Comparison of ENCODE assay signal across 1 cellular context in the genomic region with DNA sequence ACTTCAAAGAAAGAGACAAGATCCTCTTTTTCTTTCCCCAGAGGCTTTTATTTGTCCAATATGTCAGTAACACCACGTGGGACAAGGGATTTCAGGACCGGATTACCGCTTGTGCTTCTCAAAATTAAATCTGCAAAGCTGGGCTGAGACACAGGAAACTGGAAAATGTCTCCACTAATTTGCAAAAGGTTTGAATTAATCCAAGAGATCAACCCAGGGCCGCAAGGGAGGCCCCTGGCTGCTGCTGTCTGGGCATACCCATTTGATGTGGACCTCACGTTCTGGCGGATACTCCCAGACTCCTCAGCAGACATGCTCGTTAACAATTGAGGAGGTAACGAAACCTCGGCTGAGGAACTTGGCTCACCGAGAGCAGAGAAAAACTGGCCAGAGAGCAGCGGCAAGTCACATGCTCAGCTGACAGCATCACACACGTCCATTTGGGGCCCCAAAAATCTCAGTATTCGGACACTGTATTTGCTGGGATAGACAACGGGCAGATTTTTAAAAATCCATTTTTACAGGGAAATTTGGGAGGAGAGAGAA.
TF ChIP-seq lines count a peak whose summit lies in the region.

No MANE protein-coding gene starts in this region.

TF ChIP-seq in WTC11, 78 proteins besides CTCF, POLR2A, EP300 and RAD21 (continued from another document):
- TF ChIP-seq, protein P1, sequence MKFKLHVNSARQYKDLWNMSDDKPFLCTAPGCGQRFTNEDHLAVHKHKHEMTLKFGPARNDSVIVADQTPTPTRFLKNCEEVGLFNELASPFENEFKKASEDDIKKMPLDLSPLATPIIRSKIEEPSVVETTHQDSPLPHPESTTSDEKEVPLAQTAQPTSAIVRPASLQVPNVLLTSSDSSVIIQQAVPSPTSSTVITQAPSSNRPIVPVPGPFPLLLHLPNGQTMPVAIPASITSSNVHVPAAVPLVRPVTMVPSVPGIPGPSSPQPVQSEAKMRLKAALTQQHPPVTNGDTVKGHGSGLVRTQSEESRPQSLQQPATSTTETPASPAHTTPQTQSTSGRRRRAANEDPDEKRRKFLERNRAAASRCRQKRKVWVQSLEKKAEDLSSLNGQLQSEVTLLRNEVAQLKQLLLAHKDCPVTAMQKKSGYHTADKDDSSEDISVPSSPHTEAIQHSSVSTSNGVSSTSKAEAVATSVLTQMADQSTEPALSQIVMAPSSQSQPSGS (CRISPR knock-in tag; IDR thresholded peaks at IDR 0.05; ENCODE audit: borderline replicate concordance, low read depth) = no peak
- TF ChIP-seq, protein P2, sequence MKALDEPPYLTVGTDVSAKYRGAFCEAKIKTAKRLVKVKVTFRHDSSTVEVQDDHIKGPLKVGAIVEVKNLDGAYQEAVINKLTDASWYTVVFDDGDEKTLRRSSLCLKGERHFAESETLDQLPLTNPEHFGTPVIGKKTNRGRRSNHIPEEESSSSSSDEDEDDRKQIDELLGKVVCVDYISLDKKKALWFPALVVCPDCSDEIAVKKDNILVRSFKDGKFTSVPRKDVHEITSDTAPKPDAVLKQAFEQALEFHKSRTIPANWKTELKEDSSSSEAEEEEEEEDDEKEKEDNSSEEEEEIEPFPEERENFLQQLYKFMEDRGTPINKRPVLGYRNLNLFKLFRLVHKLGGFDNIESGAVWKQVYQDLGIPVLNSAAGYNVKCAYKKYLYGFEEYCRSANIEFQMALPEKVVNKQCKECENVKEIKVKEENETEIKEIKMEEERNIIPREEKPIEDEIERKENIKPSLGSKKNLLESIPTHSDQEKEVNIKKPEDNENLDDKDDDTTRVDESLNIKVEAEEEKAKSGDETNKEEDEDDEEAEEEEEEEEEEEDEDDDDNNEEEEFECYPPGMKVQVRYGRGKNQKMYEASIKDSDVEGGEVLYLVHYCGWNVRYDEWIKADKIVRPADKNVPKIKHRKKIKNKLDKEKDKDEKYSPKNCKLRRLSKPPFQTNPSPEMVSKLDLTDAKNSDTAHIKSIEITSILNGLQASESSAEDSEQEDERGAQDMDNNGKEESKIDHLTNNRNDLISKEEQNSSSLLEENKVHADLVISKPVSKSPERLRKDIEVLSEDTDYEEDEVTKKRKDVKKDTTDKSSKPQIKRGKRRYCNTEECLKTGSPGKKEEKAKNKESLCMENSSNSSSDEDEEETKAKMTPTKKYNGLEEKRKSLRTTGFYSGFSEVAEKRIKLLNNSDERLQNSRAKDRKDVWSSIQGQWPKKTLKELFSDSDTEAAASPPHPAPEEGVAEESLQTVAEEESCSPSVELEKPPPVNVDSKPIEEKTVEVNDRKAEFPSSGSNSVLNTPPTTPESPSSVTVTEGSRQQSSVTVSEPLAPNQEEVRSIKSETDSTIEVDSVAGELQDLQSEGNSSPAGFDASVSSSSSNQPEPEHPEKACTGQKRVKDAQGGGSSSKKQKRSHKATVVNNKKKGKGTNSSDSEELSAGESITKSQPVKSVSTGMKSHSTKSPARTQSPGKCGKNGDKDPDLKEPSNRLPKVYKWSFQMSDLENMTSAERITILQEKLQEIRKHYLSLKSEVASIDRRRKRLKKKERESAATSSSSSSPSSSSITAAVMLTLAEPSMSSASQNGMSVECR (CRISPR knock-in tag; IDR thresholded peaks at IDR 0.05; ENCODE audit: borderline replicate concordance) = no peak
- TF ChIP-seq RORB (CRISPR knock-in tag; IDR thresholded peaks at IDR 0.05) (no peak), MYBL2 (CRISPR knock-in tag; IDR thresholded peaks at IDR 0.05) (no peak), NFATC4 (CRISPR knock-in tag; IDR thresholded peaks at IDR 0.05) (no peak), GTF2I (CRISPR knock-in tag; conservative IDR thresholded peaks at IDR 0.05) (no peak), NR1H2 (CRISPR knock-in tag; IDR thresholded peaks at IDR 0.05) (no peak), JAZF1 (CRISPR knock-in tag; IDR thresholded peaks at IDR 0.05) (no peak), ZNF317 (CRISPR knock-in tag; IDR thresholded peaks at IDR 0.05; ENCODE audit: borderline replicate concordance, low read depth) (no peak), ZNF121 (CRISPR knock-in tag; IDR thresholded peaks at IDR 0.05) (no peak), ZNF263 (CRISPR knock-in tag; IDR thresholded peaks at IDR 0.05; ENCODE audit: low read depth) (no peak), ZNF232 (CRISPR knock-in tag; IDR thresholded peaks at IDR 0.05) (no peak)
- TF ChIP-seq, protein P3, sequence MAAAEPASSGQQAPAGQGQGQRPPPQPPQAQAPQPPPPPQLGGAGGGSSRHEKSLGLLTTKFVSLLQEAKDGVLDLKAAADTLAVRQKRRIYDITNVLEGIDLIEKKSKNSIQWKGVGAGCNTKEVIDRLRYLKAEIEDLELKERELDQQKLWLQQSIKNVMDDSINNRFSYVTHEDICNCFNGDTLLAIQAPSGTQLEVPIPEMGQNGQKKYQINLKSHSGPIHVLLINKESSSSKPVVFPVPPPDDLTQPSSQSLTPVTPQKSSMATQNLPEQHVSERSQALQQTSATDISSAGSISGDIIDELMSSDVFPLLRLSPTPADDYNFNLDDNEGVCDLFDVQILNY (CRISPR knock-in tag; IDR thresholded peaks at IDR 0.05) = no peak
- TF ChIP-seq, protein P4, sequence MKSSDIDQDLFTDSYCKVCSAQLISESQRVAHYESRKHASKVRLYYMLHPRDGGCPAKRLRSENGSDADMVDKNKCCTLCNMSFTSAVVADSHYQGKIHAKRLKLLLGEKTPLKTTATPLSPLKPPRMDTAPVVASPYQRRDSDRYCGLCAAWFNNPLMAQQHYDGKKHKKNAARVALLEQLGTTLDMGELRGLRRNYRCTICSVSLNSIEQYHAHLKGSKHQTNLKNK (CRISPR knock-in tag; IDR thresholded peaks at IDR 0.05) = no peak
- TF ChIP-seq, protein P5, sequence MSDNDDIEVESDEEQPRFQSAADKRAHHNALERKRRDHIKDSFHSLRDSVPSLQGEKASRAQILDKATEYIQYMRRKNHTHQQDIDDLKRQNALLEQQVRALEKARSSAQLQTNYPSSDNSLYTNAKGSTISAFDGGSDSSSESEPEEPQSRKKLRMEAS (CRISPR knock-in tag; IDR thresholded peaks at IDR 0.05) = no peak
- TF ChIP-seq, protein P6, sequence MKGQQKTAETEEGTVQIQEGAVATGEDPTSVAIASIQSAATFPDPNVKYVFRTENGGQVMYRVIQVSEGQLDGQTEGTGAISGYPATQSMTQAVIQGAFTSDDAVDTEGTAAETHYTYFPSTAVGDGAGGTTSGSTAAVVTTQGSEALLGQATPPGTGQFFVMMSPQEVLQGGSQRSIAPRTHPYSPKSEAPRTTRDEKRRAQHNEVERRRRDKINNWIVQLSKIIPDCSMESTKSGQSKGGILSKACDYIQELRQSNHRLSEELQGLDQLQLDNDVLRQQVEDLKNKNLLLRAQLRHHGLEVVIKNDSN (CRISPR knock-in tag; IDR thresholded peaks at IDR 0.05) = no peak
